In genomic region chr4:1711055-1711905, GRCh38 we compare ENCODE assay signal across 8 cellular contexts. TPM values are rescaled to one million over a fixed set of nuclear protein-coding genes. Genes with fewer than 3 reads are reported as not detected.
A peak's percentile ranks its signal among the peaks of the same experiment; 100 is the strongest.
DNase-seq lines count a peak whose midpoint lies in the region; ATAC-seq lines count a peak whose summit lies in the region.

No MANE protein-coding gene starts in this region.

- peak; percentile 4 for ATAC-seq in HG03066 (IDR thresholded peaks at IDR 0.05; ENCODE audit: low read depth, unreplicated experiment)
- no peak for ATAC-seq in T-helper 17 cell
- no peak for ATAC-seq in effector memory CD8-positive, alpha-beta T cell (replicated peaks)
- ATAC-seq in GM18858 (IDR thresholded peaks at IDR 0.05; ENCODE audit: unreplicated experiment), result no peak

- H3K4me3 ChIP-seq in stomach smooth muscle (ENCODE audit: low read length in 2 of 2), result peak overlapping the region; percentile 83 to 92

- H3K9me3 Mint-ChIP-seq in effector memory CD8-positive, alpha-beta T cell, result no peaks in the 10 kb centered on the region

- H3K9me3 ChIP-seq in T-helper 17 cell (ENCODE audit: control insufficient read depth, low read length, poor library complexity, severe bottlenecking), result no peaks in the 10 kb centered on the region
- no peaks in the 10 kb centered on the region for H3K9me3 ChIP-seq in stomach smooth muscle (ENCODE audit: control insufficient read depth in 2 of 2, low read length in 2 of 2)

- H3K36me3 Mint-ChIP-seq in T-helper 17 cell (ENCODE audit: low read depth), result peaks cover 5% of the 10 kb centered on the region
- peaks cover 48% of the 10 kb centered on the region for H3K36me3 Mint-ChIP-seq in effector memory CD8-positive, alpha-beta T cell (ENCODE audit: insufficient read depth)

- no peaks in the 10 kb centered on the region for H3K27me3 Mint-ChIP-seq in T-helper 17 cell
- H3K27me3 Mint-ChIP-seq in effector memory CD8-positive, alpha-beta T cell, result no peaks in the 10 kb centered on the region

- H3K4me1 Mint-ChIP-seq in T-helper 17 cell, result peaks cover 32% of the 10 kb centered on the region
- peaks cover 46 to 55% of the 10 kb centered on the region in 2 donors for H3K4me1 Mint-ChIP-seq in effector memory CD8-positive, alpha-beta T cell (ENCODE audit: low read depth in 2 of 2)

- peak overlapping the region; percentile 78 to 90 for H3K9ac ChIP-seq in stomach smooth muscle (ENCODE audit: low read length in 2 of 2)

- H3K4me3 Mint-ChIP-seq in T-helper 17 cell, result peak overlapping the region; percentile 94
- H3K4me3 Mint-ChIP-seq in effector memory CD8-positive, alpha-beta T cell, result peak overlapping the region; percentile 94 to 96

- H3K4me1 ChIP-seq in stomach smooth muscle (ENCODE audit: control insufficient read depth, insufficient read depth, low read length), result peaks cover 22% of the 10 kb centered on the region

- peak overlapping the region; percentile 96 for H3K27ac Mint-ChIP-seq in T-helper 17 cell
- peak overlapping the region; percentile 89 to 96 for H3K27ac Mint-ChIP-seq in effector memory CD8-positive, alpha-beta T cell

- H3K36me3 ChIP-seq in stomach smooth muscle (ENCODE audit: control insufficient read depth in 2 of 2, insufficient read depth in 2 of 2, low read length in 2 of 2), result peaks cover 2% of the 10 kb centered on the region in 2 donors

- DNase-seq in activated CD4-positive, alpha-beta T cell treated with anti-CD3 and anti-CD28 coated beads for 48 hours, result peak; percentile 55
- no peak for DNase-seq in activated CD4-positive, alpha-beta T cell treated with anti-CD3 and anti-CD28 coated beads, Interleukin-2, amount 50 U/mL, for 4 hours
- DNase-seq in T-helper 17 cell (peak in 1 of 3 donors; percentile 27), lung microvascular endothelial cell (ENCODE audit: low read depth in 2 of 2) (peak; percentile 72 to 77)
- DNase-seq in effector memory CD8-positive, alpha-beta T cell, result peak in 1 of 3 experiments; percentile 38

- H3K27me3 ChIP-seq in stomach smooth muscle (ENCODE audit: control insufficient read depth in 1 of 2, insufficient read depth in 2 of 2, low read length in 2 of 2), result no peaks in the 10 kb centered on the region

- H3K27ac ChIP-seq in stomach smooth muscle (ENCODE audit: low read length), result peak overlapping the region; percentile 93

RNA-seq across cellular contexts. Expression of gene SLBP, which starts 0.8 kb away (rescaled TPM):
- total RNA-seq in T-helper 17 cell, result 10 to 100 TPM; 24.9 to 36.0 TPM
- total RNA-seq in lung microvascular endothelial cell, result 46.0 and 49.4 TPM in 2 replicates

RNA-seq across cellular contexts. Expression of gene TMEM129, which starts 9.8 kb away (rescaled TPM):
- 10 to 100 TPM; 18.4 to 18.5 TPM for total RNA-seq in T-helper 17 cell
- 17.9 and 30.8 TPM in 2 replicates for total RNA-seq in lung microvascular endothelial cell

RNA-seq across cellular contexts. Expression of gene TACC3, which starts 10.0 kb away (rescaled TPM):
- total RNA-seq in T-helper 17 cell (10 to 100 TPM; 73.4 to 91.8 TPM), lung microvascular endothelial cell (4.4 and 10.2 TPM in 2 replicates)

RNA-seq across cellular contexts. Expression of gene FAM53A, which starts 27.2 kb away (rescaled TPM):
- total RNA-seq in T-helper 17 cell (1 to 10 TPM; 2.4 to 3.1 TPM), lung microvascular endothelial cell (1.1 and 1.4 TPM in 2 replicates)

Comparison
In these comparisons a context has a peak if more than half of its experiments do, and no peak if none do; other contexts are left out.
1. DNase-seq: peak in activated CD4-positive, alpha-beta T cell treated with anti-CD3 and anti-CD28 coated beads for 48 hours (single experiment) and lung microvascular endothelial cell (2 of 2); none in activated CD4-positive, alpha-beta T cell treated with anti-CD3 and anti-CD28 coated beads, Interleukin-2, amount 50 U/mL, for 4 hours (0 of 2).